1 cellular context compared by ENCODE assay signal in the genomic region with DNA sequence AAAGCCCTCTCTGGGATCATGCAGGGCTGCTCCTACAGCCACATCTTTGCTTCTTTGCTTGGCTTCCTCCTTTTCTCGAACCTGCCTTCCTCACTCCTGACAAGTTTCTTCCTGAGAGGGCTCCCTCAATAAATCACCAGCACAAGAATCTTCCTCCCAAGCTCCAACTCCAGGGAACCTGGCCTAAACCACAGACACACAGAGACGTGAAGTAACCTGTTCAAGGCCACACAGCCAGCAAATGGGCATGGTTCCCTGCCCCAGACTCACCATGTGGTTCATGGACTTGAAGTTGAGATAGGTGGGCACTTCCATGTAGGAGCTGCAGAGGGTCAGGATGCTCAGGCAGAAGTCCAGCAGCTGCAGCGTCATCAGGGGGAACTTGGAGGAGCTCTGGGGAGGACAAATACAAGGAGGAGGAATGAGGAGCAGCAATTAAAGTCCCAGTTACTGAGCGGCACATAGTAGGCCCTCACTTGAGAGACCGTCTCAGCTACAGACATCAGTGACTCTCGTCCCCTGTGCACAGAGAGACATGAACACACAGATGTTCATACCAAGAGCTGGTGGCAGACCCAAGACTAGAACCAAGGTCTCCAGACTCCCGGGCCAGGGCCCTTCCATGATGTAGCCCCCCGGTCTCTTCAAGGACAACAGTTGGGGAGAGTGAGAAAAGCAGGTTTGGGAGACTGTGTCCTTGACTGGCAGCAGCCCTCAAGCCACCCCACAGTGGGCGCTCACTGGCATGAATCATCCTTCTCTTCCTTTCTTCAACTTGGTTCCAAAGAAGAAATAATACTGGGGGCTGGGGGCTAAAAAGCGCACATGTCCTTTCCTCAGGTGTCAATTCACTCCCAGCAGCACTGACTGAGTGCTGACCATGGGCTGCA.
TF ChIP-seq lines count a peak whose summit lies in the region.

No MANE protein-coding gene starts in this region.

TF ChIP-seq in K562, 482 proteins besides CTCF, POLR2A, EP300 and RAD21:
- TF ChIP-seq ZFP36 (IDR thresholded peaks at IDR 0.05; ENCODE audit: low read depth, low read length, partially characterized antibody): peak; percentile 63
- TF ChIP-seq, protein P1, sequence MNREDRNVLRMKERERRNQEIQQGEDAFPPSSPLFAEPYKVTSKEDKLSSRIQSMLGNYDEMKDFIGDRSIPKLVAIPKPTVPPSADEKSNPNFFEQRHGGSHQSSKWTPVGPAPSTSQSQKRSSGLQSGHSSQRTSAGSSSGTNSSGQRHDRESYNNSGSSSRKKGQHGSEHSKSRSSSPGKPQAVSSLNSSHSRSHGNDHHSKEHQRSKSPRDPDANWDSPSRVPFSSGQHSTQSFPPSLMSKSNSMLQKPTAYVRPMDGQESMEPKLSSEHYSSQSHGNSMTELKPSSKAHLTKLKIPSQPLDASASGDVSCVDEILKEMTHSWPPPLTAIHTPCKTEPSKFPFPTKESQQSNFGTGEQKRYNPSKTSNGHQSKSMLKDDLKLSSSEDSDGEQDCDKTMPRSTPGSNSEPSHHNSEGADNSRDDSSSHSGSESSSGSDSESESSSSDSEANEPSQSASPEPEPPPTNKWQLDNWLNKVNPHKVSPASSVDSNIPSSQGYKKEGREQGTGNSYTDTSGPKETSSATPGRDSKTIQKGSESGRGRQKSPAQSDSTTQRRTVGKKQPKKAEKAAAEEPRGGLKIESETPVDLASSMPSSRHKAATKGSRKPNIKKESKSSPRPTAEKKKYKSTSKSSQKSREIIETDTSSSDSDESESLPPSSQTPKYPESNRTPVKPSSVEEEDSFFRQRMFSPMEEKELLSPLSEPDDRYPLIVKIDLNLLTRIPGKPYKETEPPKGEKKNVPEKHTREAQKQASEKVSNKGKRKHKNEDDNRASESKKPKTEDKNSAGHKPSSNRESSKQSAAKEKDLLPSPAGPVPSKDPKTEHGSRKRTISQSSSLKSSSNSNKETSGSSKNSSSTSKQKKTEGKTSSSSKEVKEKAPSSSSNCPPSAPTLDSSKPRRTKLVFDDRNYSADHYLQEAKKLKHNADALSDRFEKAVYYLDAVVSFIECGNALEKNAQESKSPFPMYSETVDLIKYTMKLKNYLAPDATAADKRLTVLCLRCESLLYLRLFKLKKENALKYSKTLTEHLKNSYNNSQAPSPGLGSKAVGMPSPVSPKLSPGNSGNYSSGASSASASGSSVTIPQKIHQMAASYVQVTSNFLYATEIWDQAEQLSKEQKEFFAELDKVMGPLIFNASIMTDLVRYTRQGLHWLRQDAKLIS (CRISPR knock-in tag; IDR thresholded peaks at IDR 0.05): no peak
- peak; percentile 93 for TF ChIP-seq ZKSCAN1 (IDR thresholded peaks at IDR 0.05; ENCODE audit: low read depth, low read length)
- TF ChIP-seq ZNF699 (CRISPR knock-in tag; IDR thresholded peaks at IDR 0.05; ENCODE audit: insufficient replicate concordance): no peak
- peak; percentile 17 for TF ChIP-seq RBM25 (IDR thresholded peaks at IDR 0.05; ENCODE audit: low read depth, low read length, severe bottlenecking)
- no peak for TF ChIP-seq ZNF644 (tag; IDR thresholded peaks at IDR 0.05; ENCODE audit: low read depth)
- TF ChIP-seq, protein P2, sequence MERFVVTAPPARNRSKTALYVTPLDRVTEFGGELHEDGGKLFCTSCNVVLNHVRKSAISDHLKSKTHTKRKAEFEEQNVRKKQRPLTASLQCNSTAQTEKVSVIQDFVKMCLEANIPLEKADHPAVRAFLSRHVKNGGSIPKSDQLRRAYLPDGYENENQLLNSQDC (CRISPR knock-in tag; IDR thresholded peaks at IDR 0.05): no peak
- TF ChIP-seq TAF9B (IDR thresholded peaks at IDR 0.05; ENCODE audit: partially characterized antibody): no peak
- no peak for TF ChIP-seq ATF1 (CRISPR knock-in tag; IDR thresholded peaks at IDR 0.05)
- TF ChIP-seq ATF1 (tag; IDR thresholded peaks at IDR 0.05): no peak
- TF ChIP-seq, protein P3, sequence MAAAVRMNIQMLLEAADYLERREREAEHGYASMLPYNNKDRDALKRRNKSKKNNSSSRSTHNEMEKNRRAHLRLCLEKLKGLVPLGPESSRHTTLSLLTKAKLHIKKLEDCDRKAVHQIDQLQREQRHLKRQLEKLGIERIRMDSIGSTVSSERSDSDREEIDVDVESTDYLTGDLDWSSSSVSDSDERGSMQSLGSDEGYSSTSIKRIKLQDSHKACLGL (CRISPR knock-in tag; IDR thresholded peaks at IDR 0.05; ENCODE audit: borderline replicate concordance, poor library complexity, severe bottlenecking): no peak
- 0 out of 2 replicates have a peak, but pooled peaks have one; percentile 18 for TF ChIP-seq DMBX1 (CRISPR knock-in tag; IDR thresholded peaks at IDR 0.05; ENCODE audit: borderline replicate concordance)
